ENCODE assay signal across 21 cellular contexts in genomic region chr2:240320561-240321091, GRCh38.
DNase-seq lines count a peak whose midpoint lies in the region; ATAC-seq and TF ChIP-seq lines count a peak whose summit lies in the region.
"Had no signal": no experiment of that assay in that cellular context is flagged by ENCODE, and none has a peak within 500 bp of the region (broad histone marks: within the 10 kb centered on the region; RNA-seq: fewer than 3 reads in every experiment).

No MANE protein-coding gene starts in this region.

- H3K36me3 Mint-ChIP-seq in neural crest cell (ENCODE audit: low read depth) = no peaks in the 10 kb centered on the region
- H3K36me3 Mint-ChIP-seq: activated naive CD4-positive, alpha-beta T cell treated with anti-CD3 and anti-CD28 coated beads, Interleukin-2, amount 10 ng/mL, durations not matched to agents 7 days and 5 days; CD14-positive monocyte; naive thymus-derived CD8-positive, alpha-beta T cell had no signal

- no peak for TF ChIP-seq POLR2A in Peyer's patch (IDR thresholded peaks at IDR 0.05)

- H3K36me3 ChIP-seq in right atrium auricular region = no peaks in the 10 kb centered on the region
- no peaks in the 10 kb centered on the region for H3K36me3 ChIP-seq in Peyer's patch

- no peaks in the 10 kb centered on the region for H3K9me3 ChIP-seq in right atrium auricular region
- no peaks in the 10 kb centered on the region for H3K9me3 ChIP-seq in Peyer's patch
- H3K9me3 ChIP-seq: A549 had no signal

- H3K4me1 Mint-ChIP-seq in neural crest cell = peaks cover 28% of the 10 kb centered on the region
- H3K4me1 Mint-ChIP-seq: activated naive CD4-positive, alpha-beta T cell treated with anti-CD3 and anti-CD28 coated beads, Interleukin-2, amount 10 ng/mL, durations not matched to agents 7 days and 5 days; CD14-positive monocyte; naive thymus-derived CD8-positive, alpha-beta T cell had no signal

- intact Hi-C loops in cardiac septum (cut with DNase I) = no loop called here

- H3K9me3 Mint-ChIP-seq in neural crest cell = peaks cover 3% of the 10 kb centered on the region
- H3K9me3 Mint-ChIP-seq: activated naive CD4-positive, alpha-beta T cell treated with anti-CD3 and anti-CD28 coated beads, Interleukin-2, amount 10 ng/mL, durations not matched to agents 7 days and 5 days; effector memory CD8-positive, alpha-beta T cell; naive thymus-derived CD8-positive, alpha-beta T cell had no signal

- ATAC-seq in GM19035 (IDR thresholded peaks at IDR 0.05; ENCODE audit: unreplicated experiment) = no peak
- ATAC-seq: effector memory CD8-positive, alpha-beta T cell; naive thymus-derived CD8-positive, alpha-beta T cell had no signal

- H3K27ac ChIP-seq in right atrium auricular region (no peak overlapping the region), Peyer's patch (no peak overlapping the region)
- H3K27ac ChIP-seq: A549 had no signal

- H3K27me3 Mint-ChIP-seq in neural crest cell (ENCODE audit: low read depth) = no peaks in the 10 kb centered on the region

- H3K27me3 ChIP-seq in right atrium auricular region = no peaks in the 10 kb centered on the region
- H3K27me3 ChIP-seq in Peyer's patch = no peaks in the 10 kb centered on the region

- H3K4me3 ChIP-seq in right atrium auricular region = no peak overlapping the region
- no peak overlapping the region for H3K4me3 ChIP-seq in Peyer's patch
- H3K4me3 ChIP-seq: A549 had no signal

- H3K4me1 ChIP-seq in right atrium auricular region (peaks cover 0 to 10% of the 10 kb centered on the region in 2 donors), Peyer's patch (no peaks in the 10 kb centered on the region)
- H3K4me1 ChIP-seq: A549 had no signal

- DNase-seq in cardiac septum (ENCODE audit: low spot score) (peak; percentile 57), right atrium auricular region (ENCODE audit: low spot score) (no peak), cerebellar cortex (ENCODE audit: low spot score) (peak; percentile 35), neural crest cell (ENCODE audit: low read depth, low spot score) (no peak), Kasumi-1 (lab: John Stamatoyannopoulos, UW) (no peak), Peyer's patch (no peak), DMS79 treated with DMSO at 0.1 percent for 48 hours (lab: John Stamatoyannopoulos, UW) (no peak)
- DNase-seq: activated CD4-positive, alpha-beta T cell treated with anti-CD3 and anti-CD28 coated beads, Interleukin-2, amount 50 U/mL, for 48 hours; activated naive CD4-positive, alpha-beta T cell treated with anti-CD3 and anti-CD28 coated beads, Interleukin-2, amount 10 ng/mL, durations not matched to agents 7 days and 5 days; DMS 273 treated with DMSO at 0.1 percent for 48 hours; effector memory CD8-positive, alpha-beta T cell; GDM1; GOT3; naive thymus-derived CD8-positive, alpha-beta T cell; NCI-H1048; NCI-H2029 treated with DMSO at 0.1 percent for 48 hours; NCI-H446; T-helper 2 cell had no signal

- TF ChIP-seq CTCF in right atrium auricular region (IDR thresholded peaks at IDR 0.05) = no peak
- TF ChIP-seq CTCF in neural crest cell (conservative IDR thresholded peaks at IDR 0.05) = no peak
- no peak for TF ChIP-seq CTCF in Peyer's patch (IDR thresholded peaks at IDR 0.05)

- no peak overlapping the region for H3K4me3 Mint-ChIP-seq in neural crest cell
- H3K4me3 Mint-ChIP-seq: activated naive CD4-positive, alpha-beta T cell treated with anti-CD3 and anti-CD28 coated beads, Interleukin-2, amount 10 ng/mL, durations not matched to agents 7 days and 5 days; CD14-positive monocyte; effector memory CD8-positive, alpha-beta T cell; naive thymus-derived CD8-positive, alpha-beta T cell had no signal

- peak overlapping the region; percentile 93 for H3K27ac Mint-ChIP-seq in neural crest cell (ENCODE audit: unreplicated experiment)
- H3K27ac Mint-ChIP-seq: activated naive CD4-positive, alpha-beta T cell treated with anti-CD3 and anti-CD28 coated beads, Interleukin-2, amount 10 ng/mL, durations not matched to agents 7 days and 5 days; CD14-positive monocyte; effector memory CD8-positive, alpha-beta T cell; naive thymus-derived CD8-positive, alpha-beta T cell had no signal

Comparison
In these comparisons a context has a peak if more than half of its experiments do, and no peak if none do; other contexts are left out.
1. DNase-seq: peak in cardiac septum (single experiment) and cerebellar cortex (single experiment); none in right atrium auricular region (single experiment), neural crest cell (single experiment), Kasumi-1 (0 of 2), Peyer's patch (0 of 3) and DMS79 treated with DMSO at 0.1 percent for 48 hours (single experiment).